ENCODE assay signal across 9 cellular contexts in the genomic region with DNA sequence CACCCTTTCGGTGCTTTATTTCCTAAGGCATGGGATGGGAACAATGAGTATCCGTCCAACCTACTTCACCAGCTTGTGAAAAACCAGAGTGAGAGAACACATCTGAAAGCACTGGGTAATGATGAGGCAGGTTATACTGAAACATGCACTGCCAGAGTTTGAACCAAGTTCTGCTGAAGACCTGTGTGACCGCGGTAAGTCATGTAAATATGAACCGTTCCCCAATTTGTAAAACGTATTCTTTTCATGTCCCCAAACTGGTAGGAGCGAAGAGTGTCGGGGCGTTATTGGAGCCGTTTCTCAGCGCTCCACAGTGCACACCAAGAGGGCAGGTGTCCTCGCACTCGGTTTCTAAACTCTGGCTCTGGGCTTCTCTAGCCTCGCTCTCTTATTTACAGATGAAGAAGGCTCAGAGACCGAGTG. TPM values are rescaled to one million over a fixed set of nuclear protein-coding genes. Genes with fewer than 3 reads are reported as not detected.
A peak's percentile ranks its signal among the peaks of the same experiment; 100 is the strongest.
DNase-seq lines count a peak whose midpoint lies in the region; ATAC-seq and TF ChIP-seq lines count a peak whose summit lies in the region.
"Had no signal": no experiment of that assay in that cellular context is flagged by ENCODE, and none has a peak within 500 bp of the region (broad histone marks: within the 10 kb centered on the region; RNA-seq: fewer than 3 reads in every experiment).

No MANE protein-coding gene starts in this region.

- no TSS peak for BruUV-seq in Panc1 (replicated peaks; lab: Mats Ljungman, UMichigan)

- no peak overlapping the region for H3K27ac Mint-ChIP-seq in glutamatergic neuron (ENCODE audit: unreplicated experiment)
- H3K27ac Mint-ChIP-seq: memory B cell had no signal

- DNase-seq in GM12865 (ENCODE audit: low read depth) (no peak), Panc1 (ENCODE audit: low read depth, low spot score) (no peak), fibroblast of villous mesenchyme (ENCODE audit: low read depth) (no peak), retinal pigment epithelial cell (ENCODE audit: low read depth) (no peak), NCI-H1930 (lab: John Stamatoyannopoulos, UW) (no peak), glutamatergic neuron (no peak)
- no peak for DNase-seq in stimulated activated CD4-positive, alpha-beta T cell treated with anti-CD3 and anti-CD28 coated beads, Interleukin-12 subunit alpha, Interleukin-12 subunit beta, amount 100 ng/mL, for 4 hours

- H3K27me3 ChIP-seq in Panc1 (ENCODE audit: control insufficient read depth, insufficient read depth, low read length), result no peaks in the 10 kb centered on the region

- no peaks in the 10 kb centered on the region for H3K9me3 ChIP-seq in Panc1 (ENCODE audit: control insufficient read depth, insufficient read depth, low read depth, low read length)

- peaks cover 3% of the 10 kb centered on the region for H3K4me1 Mint-ChIP-seq in glutamatergic neuron (ENCODE audit: low read depth, unreplicated experiment)

- no peak overlapping the region for H3K4me3 Mint-ChIP-seq in glutamatergic neuron (ENCODE audit: unreplicated experiment)

- H3K4me3 ChIP-seq in GM12865 (ENCODE audit: low read depth, low read length), result peak overlapping the region; percentile 75
- H3K4me3 ChIP-seq in Panc1 (ENCODE audit: low read depth in 2 of 2, low read length in 2 of 2), result peak overlapping the region; percentile 96 to 98
- H3K4me3 ChIP-seq in fibroblast of villous mesenchyme (ENCODE audit: low read depth, low read length), result peak overlapping the region; percentile 58
- H3K4me3 ChIP-seq in retinal pigment epithelial cell (ENCODE audit: low read length), result peak overlapping the region; percentile 48

- H3K36me3 ChIP-seq in Panc1 (ENCODE audit: control insufficient read depth, insufficient read depth, low read length), result peaks cover 11% of the 10 kb centered on the region

- in situ Hi-C loops in Panc1 (cut with HindIII; ENCODE audit: low pct_unique_long_range_greater_than_20kb, low sequenced_read_pairs), result no loop called here

- intact Hi-C loops in Panc1 (cut with micrococcal nuclease; ENCODE audit: unreplicated experiment), result no loop called here

- POLR2A ChIA-PET in Panc1 (lab: Charles Lee), result no interaction called here

- CTCF ChIA-PET in Panc1 (lab: Charles Lee), result no interaction called here

- TF ChIP-seq CTCF in GM12865 (IDR thresholded peaks at IDR 0.05; ENCODE audit: insufficient read depth, low read depth, low read length, missing control alignments) (no peak), Panc1 (IDR thresholded peaks at IDR 0.05) (no peak), fibroblast of villous mesenchyme (IDR thresholded peaks at IDR 0.05; ENCODE audit: insufficient read depth, low read depth, low read length) (no peak), retinal pigment epithelial cell (conservative IDR thresholded peaks at IDR 0.05; ENCODE audit: low read depth, low read length) (no peak), glutamatergic neuron (IDR thresholded peaks at IDR 0.05; ENCODE audit: partially characterized antibody, unreplicated experiment) (no peak)

- H3K4me1 ChIP-seq in Panc1 (ENCODE audit: control insufficient read depth, insufficient read depth, low read length), result peaks cover 4% of the 10 kb centered on the region

- H3K27me3 Mint-ChIP-seq in glutamatergic neuron (ENCODE audit: unreplicated experiment), result no peaks in the 10 kb centered on the region
- H3K27me3 Mint-ChIP-seq: memory B cell had no signal

- H3K9me3 Mint-ChIP-seq in glutamatergic neuron (ENCODE audit: unreplicated experiment), result peaks cover 2% of the 10 kb centered on the region
- H3K9me3 Mint-ChIP-seq: memory B cell had no signal

- no peaks in the 10 kb centered on the region for H3K36me3 Mint-ChIP-seq in glutamatergic neuron (ENCODE audit: unreplicated experiment)

- ATAC-seq in Panc1, result peak; percentile 26
- ATAC-seq in HG03442 (IDR thresholded peaks at IDR 0.05; ENCODE audit: unreplicated experiment), result no peak

- peak overlapping the region; percentile 93 for H3K27ac ChIP-seq in Panc1 (ENCODE audit: low read length)

RNA-seq across cellular contexts. Expression of a gene that starts 0.8 kb away (rescaled TPM):
- total RNA-seq in Panc1 (2021; ENCODE audit: unreplicated experiment), result 24.7 TPM
- polyA plus RNA-seq in Panc1 (2012; ENCODE audit: insufficient read length), result 24.1 TPM
- total RNA-seq in fibroblast of villous mesenchyme, result 41.9 and 44.8 TPM in 2 replicates
- total RNA-seq in glutamatergic neuron (ENCODE audit: unreplicated experiment), result 46.5 TPM

RNA-seq across cellular contexts. Expression of a gene that starts 33.3 kb away (rescaled TPM):
- not detected for total RNA-seq in Panc1 (2021; ENCODE audit: unreplicated experiment)
- polyA plus RNA-seq in Panc1 (2012; ENCODE audit: insufficient read length), result not detected
- total RNA-seq in fibroblast of villous mesenchyme, result not detected in 2 replicates
- not detected for total RNA-seq in glutamatergic neuron (ENCODE audit: unreplicated experiment)
